ENCODE assay signal across 16 cellular contexts in genomic region chr15:36347272-36347864, GRCh38.
"Had no signal": no experiment of that assay in that cellular context is flagged by ENCODE, and none has a peak within 500 bp of the region (broad histone marks: within the 10 kb centered on the region; RNA-seq: fewer than 3 reads in every experiment).

No MANE protein-coding gene starts in this region.

- H3K9me3 Mint-ChIP-seq: activated naive CD8-positive, alpha-beta T cell treated with anti-CD3 and anti-CD28 coated beads for 36 hours; stimulated activated naive B cell treated with anti-CD40 and anti-IgM and Interleukin-4, amounts not matched to agents 10 μg/mL and 1 μg/mL and 100 μg/mL, for 72 hours had no signal

- DNase-seq: activated CD4-positive, alpha-beta T cell treated with anti-CD3 and anti-CD28 coated beads for 1 hour; activated CD4-positive, alpha-beta T cell treated with anti-CD3 and anti-CD28 coated beads, Interleukin-2, amount 50 U/mL, for 48 hours; activated gamma-delta T cell treated with Interleukin-2 at 50 U/mL for 16 hours; activated naive CD8-positive, alpha-beta T cell treated with anti-CD3 and anti-CD28 coated beads for 36 hours; activated T-cell treated with anti-CD3 and anti-CD28 coated beads, Interleukin-2, amount 50 U/mL, for 72 hours; anterior cingulate cortex; hypothalamus; left cardiac atrium; naive thymus-derived CD4-positive, alpha-beta T cell; sigmoid colon; stimulated activated CD4-positive, alpha-beta T cell treated with anti-CD3 and anti-CD28 coated beads, Interleukin-2, amount 100 ng/mL, for 24 hours; stimulated activated naive B cell treated with anti-CD40 and anti-IgM and Interleukin-4, amounts not matched to agents 10 μg/mL and 1 μg/mL and 100 μg/mL, for 72 hours; substantia nigra; T-helper 9 cell; transverse colon had no signal

- H3K4me3 Mint-ChIP-seq: activated naive CD8-positive, alpha-beta T cell treated with anti-CD3 and anti-CD28 coated beads for 36 hours; activated T-cell treated with anti-CD3 and anti-CD28 coated beads, Interleukin-2, amount 50 U/mL, for 72 hours; naive thymus-derived CD4-positive, alpha-beta T cell; stimulated activated naive B cell treated with anti-CD40 and anti-IgM and Interleukin-4, amounts not matched to agents 10 μg/mL and 1 μg/mL and 100 μg/mL, for 72 hours had no signal

- H3K27me3 Mint-ChIP-seq: stimulated activated naive B cell treated with anti-CD40 and anti-IgM and Interleukin-4, amounts not matched to agents 10 μg/mL and 1 μg/mL and 100 μg/mL, for 72 hours had no signal

- H3K27ac Mint-ChIP-seq: activated naive CD8-positive, alpha-beta T cell treated with anti-CD3 and anti-CD28 coated beads for 36 hours; activated T-cell treated with anti-CD3 and anti-CD28 coated beads, Interleukin-2, amount 50 U/mL, for 72 hours; naive thymus-derived CD4-positive, alpha-beta T cell; stimulated activated naive B cell treated with anti-CD40 and anti-IgM and Interleukin-4, amounts not matched to agents 10 μg/mL and 1 μg/mL and 100 μg/mL, for 72 hours had no signal

- ATAC-seq: activated T-cell treated with anti-CD3 and anti-CD28 coated beads, Interleukin-2, amount 50 U/mL, for 72 hours; esophagus mucosa; left cardiac atrium; naive thymus-derived CD4-positive, alpha-beta T cell; stimulated activated naive B cell treated with anti-CD40 and anti-IgM and Interleukin-4, amounts not matched to agents 10 μg/mL and 1 μg/mL and 100 μg/mL, for 72 hours had no signal

- H3K4me3 ChIP-seq: sigmoid colon, transverse colon had no signal

- H3K4me1 ChIP-seq: sigmoid colon, transverse colon had no signal

- H3K27me3 ChIP-seq: sigmoid colon, transverse colon had no signal

- H3K4me1 Mint-ChIP-seq: activated naive CD8-positive, alpha-beta T cell treated with anti-CD3 and anti-CD28 coated beads for 36 hours; naive thymus-derived CD4-positive, alpha-beta T cell; stimulated activated naive B cell treated with anti-CD40 and anti-IgM and Interleukin-4, amounts not matched to agents 10 μg/mL and 1 μg/mL and 100 μg/mL, for 72 hours had no signal

- H3K27ac ChIP-seq: sigmoid colon, transverse colon had no signal

- H3K9me3 ChIP-seq: sigmoid colon, transverse colon had no signal

- H3K36me3 ChIP-seq: sigmoid colon, transverse colon had no signal

- H3K36me3 Mint-ChIP-seq: activated naive CD8-positive, alpha-beta T cell treated with anti-CD3 and anti-CD28 coated beads for 36 hours; naive thymus-derived CD4-positive, alpha-beta T cell; stimulated activated naive B cell treated with anti-CD40 and anti-IgM and Interleukin-4, amounts not matched to agents 10 μg/mL and 1 μg/mL and 100 μg/mL, for 72 hours had no signal
